In the genomic region with DNA sequence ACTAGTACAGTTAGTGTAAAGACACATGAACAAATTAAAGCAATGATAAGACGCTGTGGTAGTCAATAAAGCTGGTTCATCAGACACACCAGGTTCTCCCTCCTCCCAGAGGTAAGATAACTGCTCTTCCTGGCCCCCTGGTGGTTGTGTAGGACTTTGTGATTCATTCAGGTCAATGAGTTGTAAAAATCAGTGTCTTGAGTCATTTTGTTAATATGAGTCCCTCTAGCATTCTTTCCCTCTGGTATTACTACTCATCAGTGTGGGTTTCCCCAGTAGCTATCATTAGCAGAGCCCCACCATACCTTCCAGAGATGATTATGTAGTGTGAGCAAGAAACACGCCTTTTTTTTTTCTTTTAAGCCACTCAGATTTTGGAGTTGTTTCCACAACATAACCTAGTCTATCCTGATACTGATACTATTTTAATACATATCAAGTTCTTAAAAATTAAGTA, we compare ENCODE assay signal across 8 cellular contexts. TPM values are rescaled to one million over a fixed set of nuclear protein-coding genes. Genes with fewer than 3 reads are reported as not detected.
DNase-seq lines count a peak whose midpoint lies in the region; ATAC-seq lines count a peak whose summit lies in the region.

No MANE protein-coding gene starts in this region.

- DNase-seq in AG20443 (ENCODE audit: low spot score) (peak; percentile 82), HT-29 (ENCODE audit: low spot score) (peak; percentile 91), NOMO-1 (lab: John Stamatoyannopoulos, UW; ENCODE audit: unreplicated experiment in 2 of 2) (peak; percentile 40 to 77), mucosa of gallbladder (ENCODE audit: low spot score) (peak; percentile 77)
- peak; percentile 45 to 56 for DNase-seq in activated CD8-positive, alpha-beta memory T cell treated with anti-CD3 and anti-CD28 coated beads for 1 hour (ENCODE audit: extremely low read depth in 1 of 2, low read depth in 1 of 2)
- DNase-seq in effector memory CD8-positive, alpha-beta T cell = peak; percentile 64 to 75 (median 72)
- DNase-seq in stimulated activated CD8-positive, alpha-beta memory T cell treated with anti-CD3 and anti-CD28 coated beads, Interleukin-7, amount 100 ng/mL, for 1 hour (ENCODE audit: low read depth in 2 of 2) = peak; percentile 44 to 59

- no peak overlapping the region for H3K4me3 Mint-ChIP-seq in effector memory CD8-positive, alpha-beta T cell

- H3K4me1 Mint-ChIP-seq in effector memory CD8-positive, alpha-beta T cell (ENCODE audit: low read depth in 2 of 2) = peaks cover 14 to 21% of the 10 kb centered on the region in 2 donors

- peak; percentile 54 for ATAC-seq in GM18909 (IDR thresholded peaks at IDR 0.05; ENCODE audit: poor library complexity, unreplicated experiment)
- ATAC-seq in effector memory CD8-positive, alpha-beta T cell (replicated peaks) = peak; percentile 24

- peaks cover 23% of the 10 kb centered on the region for H3K36me3 Mint-ChIP-seq in effector memory CD8-positive, alpha-beta T cell (ENCODE audit: insufficient read depth)

- no peaks in the 10 kb centered on the region for H3K9me3 Mint-ChIP-seq in effector memory CD8-positive, alpha-beta T cell

- H3K27me3 Mint-ChIP-seq in effector memory CD8-positive, alpha-beta T cell = no peaks in the 10 kb centered on the region

- H3K27ac Mint-ChIP-seq in effector memory CD8-positive, alpha-beta T cell = no peak overlapping the region

RNA-seq across cellular contexts. Expression of gene SETDB1, which starts 3.6 kb away (rescaled TPM):
- total RNA-seq in HT-29 (2014; rRNA removed; shearing (Covaris generic)) = 23.6 and 29.2 TPM in 2 replicates
- 42.6 TPM for total RNA-seq in mucosa of gallbladder

RNA-seq across cellular contexts. Expression of gene CTXND2, which starts 35.6 kb away (rescaled TPM):
- total RNA-seq in HT-29 (2014; rRNA removed; shearing (Covaris generic)) = not detected in 2 replicates
- not detected for total RNA-seq in mucosa of gallbladder

RNA-seq across cellular contexts. Expression of gene ARNT, which starts 46.1 kb away (rescaled TPM):
- total RNA-seq in HT-29 (2014; rRNA removed; shearing (Covaris generic)) = 11.7 and 11.9 TPM in 2 replicates
- total RNA-seq in mucosa of gallbladder = 38.9 TPM

RNA-seq across cellular contexts. Expression of gene CERS2, which starts 52.1 kb away (rescaled TPM):
- total RNA-seq in HT-29 (2014; rRNA removed; shearing (Covaris generic)) = 152 and 162 TPM in 2 replicates
- total RNA-seq in mucosa of gallbladder = 350 TPM

RNA-seq across cellular contexts. Expression of gene ANXA9, which starts 59.5 kb away (rescaled TPM):
- total RNA-seq in HT-29 (2014; rRNA removed; shearing (Covaris generic)) = 49.4 and 50.4 TPM in 2 replicates
- total RNA-seq in mucosa of gallbladder = 25.1 TPM

Comparison
In these comparisons a context has a peak if more than half of its experiments do, and no peak if none do; other contexts are left out.
1. Peak in every context shown above with its lines: DNase-seq and ATAC-seq.